18 cellular contexts compared by ENCODE assay signal in genomic region chr4:48705609-48706008, GRCh38.
DNase-seq lines count a peak whose midpoint lies in the region; ATAC-seq, FAIRE-seq and TF ChIP-seq lines count a peak whose summit lies in the region.
"Had no signal": no experiment of that assay in that cellular context is flagged by ENCODE, and none has a peak within 500 bp of the region (broad histone marks: within the 10 kb centered on the region; RNA-seq: fewer than 3 reads in every experiment).

No MANE protein-coding gene starts in this region.

- H3K9me2 ChIP-seq in GM23338 (ENCODE audit: insufficient read depth): no peaks in the 10 kb centered on the region

- intact Hi-C loops in activated CD4-positive, alpha-beta memory T cell treated with anti-CD3 and anti-CD28 coated beads for 36 hours (cut with micrococcal nuclease): loop anchor here (10.0 kb wide), 1 partner anchor 239 kb away; no protein-coding TSS in a partner anchor

- H3K9me3 Mint-ChIP-seq in WTC11 (peaks cover 2% of the 10 kb centered on the region), GM23338 (peaks cover 5% of the 10 kb centered on the region)
- H3K9me3 Mint-ChIP-seq in stimulated activated memory B cell treated with anti-CD40 and anti-IgM and Interleukin-4, amounts not matched to agents 10 μg/mL and 1 μg/mL and 100 μg/mL, for 72 hours: peaks cover 2% of the 10 kb centered on the region
- H3K9me3 Mint-ChIP-seq in activated CD4-positive, alpha-beta memory T cell treated with anti-CD3 and anti-CD28 coated beads for 36 hours: peaks cover under 1% of the 10 kb centered on the region
- H3K9me3 Mint-ChIP-seq: CD4-positive, alpha-beta T cell had no signal

- H3K4me1 Mint-ChIP-seq in WTC11 (peaks cover 23% of the 10 kb centered on the region), GM23338 (peaks cover 18% of the 10 kb centered on the region)
- peaks cover 24% of the 10 kb centered on the region for H3K4me1 Mint-ChIP-seq in stimulated activated memory B cell treated with anti-CD40 and anti-IgM and Interleukin-4, amounts not matched to agents 10 μg/mL and 1 μg/mL and 100 μg/mL, for 72 hours
- H3K4me1 Mint-ChIP-seq in activated CD4-positive, alpha-beta memory T cell treated with anti-CD3 and anti-CD28 coated beads for 36 hours (ENCODE audit: low read depth): peaks cover 20% of the 10 kb centered on the region

- no peak overlapping the region for H3K4me3 ChIP-seq in small intestine (ENCODE audit: low read depth in 1 of 2, low read length in 2 of 2)
- H3K4me3 ChIP-seq in GM23338: no peak overlapping the region
- H3K4me3 ChIP-seq: GM23248 had no signal

- H3K27ac Mint-ChIP-seq in WTC11: peak overlapping the region; percentile 41; the same call in 1 of the 2 replicates
- no peak overlapping the region for H3K27ac Mint-ChIP-seq in GM23338
- H3K27ac Mint-ChIP-seq in stimulated activated memory B cell treated with anti-CD40 and anti-IgM and Interleukin-4, amounts not matched to agents 10 μg/mL and 1 μg/mL and 100 μg/mL, for 72 hours: no peak overlapping the region
- no peak overlapping the region for H3K27ac Mint-ChIP-seq in activated CD4-positive, alpha-beta memory T cell treated with anti-CD3 and anti-CD28 coated beads for 36 hours

- peaks cover 0 to 1% of the 10 kb centered on the region in 2 donors for H3K4me1 ChIP-seq in small intestine (ENCODE audit: control insufficient read depth in 2 of 2, insufficient read depth in 1 of 2, low read depth in 1 of 2, low read length in 1 of 2)
- H3K4me1 ChIP-seq in GM23338 (ENCODE audit: insufficient read depth): peaks cover 25% of the 10 kb centered on the region

- DNase-seq in WTC11 (ENCODE audit: low spot score): no peak
- DNase-seq in small intestine: peak; percentile 38
- no peak for DNase-seq in NCI-H1436 treated with DMSO at 0.1 percent for 48 hours (lab: John Stamatoyannopoulos, UW)
- DNase-seq in GM23338 (ENCODE audit: low spot score): no peak
- DNase-seq in activated CD4-positive, alpha-beta memory T cell treated with anti-CD3 and anti-CD28 coated beads for 36 hours: no peak
- DNase-seq: ACHN; AML-193; CD4-positive, alpha-beta T cell; DMS153; DMS79; GDM1; GM23248; HCEC 1CT had no signal

- H2AFZ ChIP-seq in GM23338: no peak overlapping the region
- H2AFZ ChIP-seq: GM23248 had no signal

- H3K9me3 ChIP-seq in small intestine (ENCODE audit: control insufficient read depth, low read depth): no peaks in the 10 kb centered on the region

- H3F3A ChIP-seq in GM23338 (replicated peaks; ENCODE audit: low read depth): no peaks in the 10 kb centered on the region

- H3K36me3 ChIP-seq in small intestine (ENCODE audit: control insufficient read depth in 2 of 2, insufficient read depth in 2 of 2, low read length in 2 of 2): peaks cover 0 to 3% of the 10 kb centered on the region in 2 donors
- 0 out of 2 replicates have a peak, but pooled peaks cover 4% of the 10 kb centered on the region for H3K36me3 ChIP-seq in GM23338 (ENCODE audit: insufficient read depth)

- peak; percentile 60 for FAIRE-seq in islet of Langerhans (lab: Jason Lieb, UNC)
- no peak for FAIRE-seq in small intestine (lab: Jason Lieb, UNC)
- FAIRE-seq: GM12892, GM18507 had no signal

- CTCF ChIA-PET in WTC11 (lab: Charles Lee): no interaction called here
- CTCF ChIA-PET in activated CD4-positive, alpha-beta memory T cell treated with anti-CD3 and anti-CD28 coated beads for 36 hours (lab: Charles Lee): no interaction called here

- POLR2A ChIA-PET in WTC11 (lab: Charles Lee): no interaction called here
- POLR2A ChIA-PET in activated CD4-positive, alpha-beta memory T cell treated with anti-CD3 and anti-CD28 coated beads for 36 hours (lab: Charles Lee): no interaction called here

- no peak for ATAC-seq in WTC11
- no peak for ATAC-seq in GM23338
- ATAC-seq in stimulated activated memory B cell treated with anti-CD40 and anti-IgM and Interleukin-4, amounts not matched to agents 10 μg/mL and 1 μg/mL and 100 μg/mL, for 72 hours: no peak

- WGBS in small intestine, 3 donors: 58 to 78% (median 62%) methylated on average over 3 of the region's 3 CpGs

- H4K20me1 ChIP-seq in GM23338 (replicated peaks; ENCODE audit: insufficient read depth): no peaks in the 10 kb centered on the region

- TF ChIP-seq CTCF in WTC11 (IDR thresholded peaks at IDR 0.05) (no peak), GM23338 (conservative IDR thresholded peaks at IDR 0.05; ENCODE audit: low read depth in 2 of 2) (no peak)

- H3K27ac ChIP-seq in small intestine (ENCODE audit: low read depth in 1 of 2, low read length in 1 of 2): no peak overlapping the region
- H3K27ac ChIP-seq in GM23338 (ENCODE audit: low read depth): no peak overlapping the region
- H3K27ac ChIP-seq: C4-2B, GM23248 had no signal

- peaks cover 22% of the 10 kb centered on the region for H3K36me3 Mint-ChIP-seq in WTC11
- peaks cover 29% of the 10 kb centered on the region for H3K36me3 Mint-ChIP-seq in GM23338 (ENCODE audit: low read depth)
- peaks cover 44% of the 10 kb centered on the region for H3K36me3 Mint-ChIP-seq in stimulated activated memory B cell treated with anti-CD40 and anti-IgM and Interleukin-4, amounts not matched to agents 10 μg/mL and 1 μg/mL and 100 μg/mL, for 72 hours
- peaks cover 21% of the 10 kb centered on the region for H3K36me3 Mint-ChIP-seq in activated CD4-positive, alpha-beta memory T cell treated with anti-CD3 and anti-CD28 coated beads for 36 hours

- H3K4me3 Mint-ChIP-seq in WTC11: no peak overlapping the region
- H3K4me3 Mint-ChIP-seq in GM23338: no peak overlapping the region
- H3K4me3 Mint-ChIP-seq in stimulated activated memory B cell treated with anti-CD40 and anti-IgM and Interleukin-4, amounts not matched to agents 10 μg/mL and 1 μg/mL and 100 μg/mL, for 72 hours: no peak overlapping the region
- no peak overlapping the region for H3K4me3 Mint-ChIP-seq in activated CD4-positive, alpha-beta memory T cell treated with anti-CD3 and anti-CD28 coated beads for 36 hours
- H3K4me3 Mint-ChIP-seq: CD4-positive, alpha-beta T cell had no signal

- H3K27me3 ChIP-seq in small intestine (ENCODE audit: control insufficient read depth in 2 of 2, insufficient read depth in 2 of 2, low read length in 2 of 2) (no peaks in the 10 kb centered on the region), GM23338 (ENCODE audit: insufficient read depth) (no peaks in the 10 kb centered on the region)

- peaks cover 75% of the 10 kb centered on the region for H3K79me2 ChIP-seq in GM23338 (replicated peaks; ENCODE audit: insufficient read depth)

- no peak overlapping the region for H3K4me2 ChIP-seq in GM23338

- H3K27me3 Mint-ChIP-seq in WTC11 (ENCODE audit: low read depth) (no peaks in the 10 kb centered on the region), GM23338 (ENCODE audit: insufficient read depth, low read depth, poor library complexity) (no peaks in the 10 kb centered on the region)
- H3K27me3 Mint-ChIP-seq in stimulated activated memory B cell treated with anti-CD40 and anti-IgM and Interleukin-4, amounts not matched to agents 10 μg/mL and 1 μg/mL and 100 μg/mL, for 72 hours: no peaks in the 10 kb centered on the region
- H3K27me3 Mint-ChIP-seq in activated CD4-positive, alpha-beta memory T cell treated with anti-CD3 and anti-CD28 coated beads for 36 hours: no peaks in the 10 kb centered on the region
- H3K27me3 Mint-ChIP-seq: CD4-positive, alpha-beta T cell had no signal

TF ChIP-seq in WTC11, 78 proteins besides CTCF, POLR2A, EP300 and RAD21 (continues in another document):
- no peak for TF ChIP-seq NFYB (CRISPR knock-in tag; conservative IDR thresholded peaks at IDR 0.05; ENCODE audit: low read depth)
- no peak for TF ChIP-seq FOXJ3 (CRISPR knock-in tag; IDR thresholded peaks at IDR 0.05; ENCODE audit: borderline replicate concordance)
- TF ChIP-seq NR3C1 (CRISPR knock-in tag; conservative IDR thresholded peaks at IDR 0.05; ENCODE audit: low read depth): no peak
- no peak for TF ChIP-seq USF1 (CRISPR knock-in tag; IDR thresholded peaks at IDR 0.05)
- no peak for TF ChIP-seq GRHL2 (CRISPR knock-in tag; IDR thresholded peaks at IDR 0.05; ENCODE audit: insufficient replicate concordance, severe bottlenecking)

TF ChIP-seq in GM23338, 12 proteins besides CTCF, POLR2A, EP300 and RAD21 (continues in another document):
- TF ChIP-seq REST (IDR thresholded peaks at IDR 0.05; ENCODE audit: unreplicated experiment) (no peak), CREB1 (CRISPR knock-in tag; IDR thresholded peaks at IDR 0.05; ENCODE audit: low read depth) (no peak), JUNB (IDR thresholded peaks at IDR 0.05; ENCODE audit: unreplicated experiment) (no peak), STAT1 (IDR thresholded peaks at IDR 0.05; ENCODE audit: unreplicated experiment) (no peak), NANOG (IDR thresholded peaks at IDR 0.05; ENCODE audit: borderline replicate concordance) (no peak)
